Comparison of ENCODE assay signal across 12 cellular contexts in genomic region chr6:1136415-1136774, GRCh38.
DNase-seq lines count a peak whose midpoint lies in the region; ATAC-seq and TF ChIP-seq lines count a peak whose summit lies in the region.
"Had no signal": no experiment of that assay in that cellular context is flagged by ENCODE, and none has a peak within 500 bp of the region (broad histone marks: within the 10 kb centered on the region; RNA-seq: fewer than 3 reads in every experiment).

No MANE protein-coding gene starts in this region.

- peaks cover 9% of the 10 kb centered on the region for H3K27me3 Mint-ChIP-seq in activated CD4-positive, alpha-beta memory T cell treated with anti-CD3 and anti-CD28 coated beads, Interleukin-2, amount 10 ng/mL, durations not matched to agents 7 days and 5 days

- intact Hi-C loops in lower leg skin (cut with DNase I; ENCODE audit: low total_unique reads): no loop called here

- no peaks in the 10 kb centered on the region for H3K4me1 Mint-ChIP-seq in activated CD4-positive, alpha-beta memory T cell treated with anti-CD3 and anti-CD28 coated beads, Interleukin-2, amount 10 ng/mL, durations not matched to agents 7 days and 5 days
- H3K4me1 Mint-ChIP-seq: naive B cell had no signal

- no peak for TF ChIP-seq POLR2A in lower leg skin (IDR thresholded peaks at IDR 0.05)

- POLR2A ChIA-PET in activated CD4-positive, alpha-beta memory T cell treated with anti-CD3 and anti-CD28 coated beads, Interleukin-2, amount 10 ng/mL, durations not matched to agents 7 days and 5 days (lab: Charles Lee): no interaction called here

- peak overlapping the region; percentile 11 for H3K27ac ChIP-seq in cingulate gyrus (ENCODE audit: low read depth, low read length)

- ATAC-seq in activated CD4-positive, CD25-positive, alpha-beta regulatory T cell treated with anti-CD3 and anti-CD28 coated beads, Interleukin-2, amount 50 U/mL, for 24 hours: no peak
- ATAC-seq: HCT116 had no signal

- H3K36me3 ChIP-seq in MG63: no peaks in the 10 kb centered on the region

- no peaks in the 10 kb centered on the region for H3K27me3 ChIP-seq in MG63

- CTCF ChIA-PET in activated CD4-positive, alpha-beta memory T cell treated with anti-CD3 and anti-CD28 coated beads, Interleukin-2, amount 10 ng/mL, durations not matched to agents 7 days and 5 days (lab: Charles Lee): no interaction called here

- no peak for TF ChIP-seq CTCF in lower leg skin (IDR thresholded peaks at IDR 0.05)

- H3K9me3 Mint-ChIP-seq in activated CD4-positive, alpha-beta memory T cell treated with anti-CD3 and anti-CD28 coated beads, Interleukin-2, amount 10 ng/mL, durations not matched to agents 7 days and 5 days: no peaks in the 10 kb centered on the region
- H3K9me3 Mint-ChIP-seq: activated T-helper 2 cell treated with anti-CD3 and anti-CD28 coated beads, Interferon-gamma antibody, Interleukin-2, Interleukin-4, amounts not matched to agents 10 μg/mL and 5 μg/mL and 100 μg/mL, durations not matched to agents 14 hours and 24 hours and 36 hours had no signal

- DNase-seq in AG08395 (ENCODE audit: low spot score) (peak; percentile 91), MG63 (peak; percentile 86), lower leg skin (ENCODE audit: low spot score in 2 of 2) (peak; percentile 74 to 91), DMS153 (lab: John Stamatoyannopoulos, UW) (no peak)
- DNase-seq in stimulated activated CD4-positive, alpha-beta T cell treated with anti-CD3 and anti-CD28 coated beads, Interleukin-15, amount 100 ng/mL, for 24 hours: no peak
- no peak for DNase-seq in activated CD4-positive, alpha-beta memory T cell treated with anti-CD3 and anti-CD28 coated beads, Interleukin-2, amount 10 ng/mL, durations not matched to agents 7 days and 5 days
- DNase-seq: naive B cell, T1000 had no signal

- H3K9me3 ChIP-seq in MG63: peaks cover 4% of the 10 kb centered on the region; the same call in 1 of the 2 replicates

- no peak overlapping the region for H3K27ac Mint-ChIP-seq in activated CD4-positive, alpha-beta memory T cell treated with anti-CD3 and anti-CD28 coated beads, Interleukin-2, amount 10 ng/mL, durations not matched to agents 7 days and 5 days
- H3K27ac Mint-ChIP-seq: activated T-helper 2 cell treated with anti-CD3 and anti-CD28 coated beads, Interferon-gamma antibody, Interleukin-2, Interleukin-4, amounts not matched to agents 10 μg/mL and 5 μg/mL and 100 μg/mL, durations not matched to agents 14 hours and 24 hours and 36 hours; naive B cell had no signal

- 9 to 24% methylated on average over 10 of the region's 10 CpGs for WGBS in lower leg skin, 2 donors

- no peak overlapping the region for H3K4me3 Mint-ChIP-seq in activated CD4-positive, alpha-beta memory T cell treated with anti-CD3 and anti-CD28 coated beads, Interleukin-2, amount 10 ng/mL, durations not matched to agents 7 days and 5 days
- H3K4me3 Mint-ChIP-seq: naive B cell had no signal

- H3K4me3 ChIP-seq in MG63: no peak overlapping the region
- H3K4me3 ChIP-seq in lower leg skin (ENCODE audit: low read depth, poor library complexity, severe bottlenecking): no peak overlapping the region

- H3K36me3 Mint-ChIP-seq in activated CD4-positive, alpha-beta memory T cell treated with anti-CD3 and anti-CD28 coated beads, Interleukin-2, amount 10 ng/mL, durations not matched to agents 7 days and 5 days (ENCODE audit: low read depth): no peaks in the 10 kb centered on the region

Comparison
In these comparisons a context has a peak if more than half of its experiments do, and no peak if none do; other contexts are left out.
1. DNase-seq: peak in AG08395 (single experiment), MG63 (single experiment) and lower leg skin (2 of 2); none in stimulated activated CD4-positive, alpha-beta T cell treated with anti-CD3 and anti-CD28 coated beads, Interleukin-15, amount 100 ng/mL, for 24 hours (single experiment), DMS153 (single experiment) and activated CD4-positive, alpha-beta memory T cell treated with anti-CD3 and anti-CD28 coated beads, Interleukin-2, amount 10 ng/mL, durations not matched to agents 7 days and 5 days (single experiment).